In the genomic region with DNA sequence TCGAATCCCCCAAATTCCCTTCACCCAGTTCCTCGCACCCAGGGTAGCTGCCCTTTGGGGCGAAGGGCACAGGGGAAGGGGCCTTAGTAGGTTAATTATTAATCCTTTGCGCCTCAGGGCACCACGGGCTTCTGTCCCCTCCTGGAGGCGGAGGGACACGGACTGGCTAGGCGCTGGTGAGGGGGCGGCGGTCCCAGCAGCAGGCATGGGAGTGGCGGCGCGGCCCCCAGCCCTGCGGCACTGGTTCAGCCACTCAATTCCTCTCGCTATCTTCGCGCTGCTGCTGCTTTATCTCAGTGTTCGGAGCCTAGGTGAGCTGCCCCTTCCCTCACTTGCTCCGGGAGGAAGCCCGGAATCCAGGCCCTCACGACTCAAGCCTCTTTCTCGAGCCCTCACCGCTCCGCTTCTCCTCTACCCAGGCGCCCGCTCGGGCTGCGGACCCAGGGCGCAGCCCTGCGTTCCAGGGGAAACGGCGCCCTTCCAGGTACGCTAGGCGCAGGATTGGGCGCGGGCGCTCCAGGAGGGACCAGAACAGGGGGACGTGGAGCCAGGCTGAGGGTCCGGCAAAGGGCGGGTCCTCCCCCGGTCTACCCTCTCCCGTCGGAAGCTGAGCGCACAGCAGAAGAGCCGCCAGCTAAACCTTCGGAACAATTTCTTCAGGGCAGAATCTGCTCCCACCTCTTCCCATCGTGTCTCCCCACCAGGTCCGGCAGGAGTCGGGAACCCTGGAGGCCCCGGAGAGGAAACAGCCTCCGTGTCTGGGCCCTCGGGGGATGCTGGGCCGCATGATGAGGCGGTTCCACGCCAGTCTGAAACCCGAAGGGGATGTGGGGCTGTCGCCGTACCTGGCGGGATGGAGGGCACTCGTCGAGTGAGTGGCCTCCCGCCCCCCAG, we compare ENCODE assay signal across 8 cellular contexts. TPM values are rescaled to one million over a fixed set of nuclear protein-coding genes. Genes with fewer than 3 reads are reported as not detected.
DNase-seq lines count a peak whose midpoint lies in the region; ATAC-seq and TF ChIP-seq lines count a peak whose summit lies in the region.

A gene (plus strand): TSS at position 158 of the 894 bp plus-strand sequence. CDS start 48 bp downstream, at position 206.

- H3K36me3 ChIP-seq in DOHH2 (ENCODE audit: control insufficient read depth, low read length) (no peaks in the 10 kb centered on the region), aorta (ENCODE audit: control insufficient read depth in 1 of 2, insufficient read depth in 2 of 2, low read length in 1 of 2) (no peaks in the 10 kb centered on the region)

- no peaks in the 10 kb centered on the region for H4K20me1 ChIP-seq in DOHH2 (ENCODE audit: control insufficient read depth, insufficient read depth, low read depth, low read length)

- H3K9me3 Mint-ChIP-seq in MCF 10A (ENCODE audit: unreplicated experiment) = no peaks in the 10 kb centered on the region
- H3K9me3 Mint-ChIP-seq in memory B cell = no peaks in the 10 kb centered on the region

- H3K27ac ChIP-seq in DOHH2 (ENCODE audit: low read depth, low read length) (no peak within 1 kb of the TSS), aorta (ENCODE audit: low read depth in 1 of 2, low read length in 2 of 2) (peak within 1 kb of the TSS in 1 of 2 donors; percentile 93)

- peaks cover 15% of the 10 kb centered on the region for H3K4me1 ChIP-seq in DOHH2 (ENCODE audit: control insufficient read depth, low read length)
- no peaks in the 10 kb centered on the region for H3K4me1 ChIP-seq in aorta (ENCODE audit: control insufficient read depth in 1 of 2, insufficient read depth in 2 of 2, low read length in 2 of 2)

- H3K36me3 Mint-ChIP-seq in MCF 10A (ENCODE audit: insufficient read depth, unreplicated experiment) (no peaks in the 10 kb centered on the region), memory B cell (no peaks in the 10 kb centered on the region)

- H3K4me3 ChIP-seq in DOHH2 (ENCODE audit: low read length) = peak within 1 kb of the TSS; percentile 78
- H3K4me3 ChIP-seq in aorta (ENCODE audit: low read length in 2 of 2) = peak within 1 kb of the TSS; percentile 50 to 80

- ATAC-seq in HG03457 (IDR thresholded peaks at IDR 0.05; ENCODE audit: unreplicated experiment) (peak; percentile 12), memory B cell (ENCODE audit: low read depth) (no peak), aorta (ENCODE audit: low FRiP score) (no peak), HG03159 (IDR thresholded peaks at IDR 0.05; ENCODE audit: unreplicated experiment) (no peak)

- H3K4me1 Mint-ChIP-seq in MCF 10A (ENCODE audit: insufficient read depth, unreplicated experiment) (peaks cover 18% of the 10 kb centered on the region), memory B cell (peaks cover 16% of the 10 kb centered on the region)

- peaks cover 15% of the 10 kb centered on the region for H3K27me3 ChIP-seq in DOHH2 (ENCODE audit: control insufficient read depth, low read length)
- H3K27me3 ChIP-seq in aorta (ENCODE audit: control insufficient read depth in 1 of 2, insufficient read depth in 2 of 2, low read length in 1 of 2) = no peaks in the 10 kb centered on the region

- CTCF ChIA-PET in MCF 10A (lab: Yijun Ruan, JAX) = interaction anchor here (0.6 to 6.0 kb wide), 31 partner anchors 10 to 222 kb away, joined by 3 to 88 read pairs (median 5); a partner anchor contains a TSS

- POLR2A ChIA-PET in MCF 10A (lab: Yijun Ruan, JAX) = interaction anchor here (0.6 to 4.0 kb wide), 34 partner anchors 10 to 182 kb away, joined by 3 to 51 read pairs (median 6); a partner anchor contains a TSS

- H3K4me2 ChIP-seq in DOHH2 (ENCODE audit: low read length) = peak within 1 kb of the TSS; percentile 91

- H3K9me2 ChIP-seq in DOHH2 (replicated peaks; ENCODE audit: control insufficient read depth, low read length) = no peaks in the 10 kb centered on the region

- intact Hi-C loops in MCF 10A (cut with micrococcal nuclease) = no loop called here
- intact Hi-C loops in aorta (cut with DNase I) = loop anchor here (2.0 to 10.0 kb wide), 3 partner anchors 54 to 100 kb away; a partner anchor contains a TSS

- WGBS in aorta, 2 donors = 38 to 41% methylated on average over 62 of the region's 62 CpGs

- no TSS peak for BruUV-seq in MCF 10A (replicated peaks; lab: Mats Ljungman, UMichigan)

- H3K9me3 ChIP-seq in DOHH2 (ENCODE audit: control insufficient read depth, insufficient read depth, low read length) (no peaks in the 10 kb centered on the region), aorta (ENCODE audit: control insufficient read depth, low read length) (no peaks in the 10 kb centered on the region)

- H3K27me3 Mint-ChIP-seq in MCF 10A (ENCODE audit: insufficient read depth, unreplicated experiment) (peaks cover 1% of the 10 kb centered on the region), memory B cell (peaks cover 9% of the 10 kb centered on the region)

- TF ChIP-seq CTCF in DOHH2 (IDR thresholded peaks at IDR 0.05; ENCODE audit: low read depth, low read length, poor library complexity, severe bottlenecking) (no peak), MCF 10A (IDR thresholded peaks at IDR 0.05; ENCODE audit: unreplicated experiment) (no peak)

- H3K4me3 Mint-ChIP-seq in MCF 10A (ENCODE audit: unreplicated experiment) (peak within 1 kb of the TSS; percentile 75), memory B cell (peak within 1 kb of the TSS; percentile 89)

- peak within 1 kb of the TSS; percentile 93 for H3K27ac Mint-ChIP-seq in MCF 10A (ENCODE audit: low read depth, unreplicated experiment)
- H3K27ac Mint-ChIP-seq in memory B cell = no peak within 1 kb of the TSS

- no peak for DNase-seq in MCF 10A (ENCODE audit: unreplicated experiment)
- no peak for DNase-seq in memory B cell (ENCODE audit: low spot score in 2 of 2)
- DNase-seq in aorta = no peak
- DNase-seq in hepatic stellate cell (ENCODE audit: low spot score) = no peak
- no peak for DNase-seq in activated naive CD4-positive, alpha-beta T cell treated with Interleukin-2 at 50 U/mL for 16 hours

- H3K79me2 ChIP-seq in DOHH2 (ENCODE audit: control insufficient read depth, low read length) = no peaks in the 10 kb centered on the region

- peaks cover 4% of the 10 kb centered on the region; the same call in 1 of the 2 replicates for H3F3A ChIP-seq in DOHH2 (ENCODE audit: control insufficient read depth, insufficient read depth)

RNA-seq across cellular contexts. Expression of the gene that starts here (rescaled TPM):
- total RNA-seq in MCF 10A (2022) (not detected in 2 replicates), aorta (not detected)
- polyA plus RNA-seq in aorta = 1 to 10 TPM in 1 of 2 donors, not detected in 1; 3.4 TPM
